In genomic region chr5:114206640-114207039, GRCh38 we compare ENCODE assay signal across 39 cellular contexts.
"Had no signal": no experiment of that assay in that cellular context is flagged by ENCODE, and none has a peak within 500 bp of the region (broad histone marks: within the 10 kb centered on the region; RNA-seq: fewer than 3 reads in every experiment).

No MANE protein-coding gene starts in this region.

- H3K4me3 Mint-ChIP-seq: activated B cell treated with CpG ODN at 0.5 μM for 24 hours; activated CD4-positive, alpha-beta memory T cell treated with anti-CD3 and anti-CD28 coated beads for 36 hours; activated CD4-positive, alpha-beta T cell treated with anti-CD3 and anti-CD28 coated beads, Interleukin-2, amount 10 ng/mL, durations not matched to agents 24 days and 14 days; activated CD8-positive, alpha-beta T cell treated with anti-CD3 and anti-CD28 coated beads for 36 hours; activated naive CD4-positive, alpha-beta T cell treated with anti-CD3 and anti-CD28 coated beads for 36 hours; activated naive CD8-positive, alpha-beta T cell treated with anti-CD3 and anti-CD28 coated beads for 36 hours; activated T-cell treated with anti-CD3 and anti-CD28 coated beads, Interleukin-2, amount 50 U/mL, for 4 hours; activated T-cell treated with anti-CD3 and anti-CD28 coated beads, Interleukin-2, amount 50 U/mL, for 72 hours; activated T-helper 1 cell treated with anti-CD3 and anti-CD28 coated beads, Interleukin-12 subunit alpha, Interleukin-12 subunit beta, Interleukin-2, Interleukin-4 antibody, amounts not matched to agents 30 ng/mL and 10 ng/mL and 1 ng/mL, durations not matched to agents 14 hours and 24 hours and 36 hours; activated T-helper 17 cell treated with anti-CD3 and anti-CD28 coated beads, Interleukin-2, amount 50 U/mL, for 72 hours; brain; central memory CD8-positive, alpha-beta T cell; T-helper 1 cell treated with Interleukin-12 subunit alpha and Interleukin-12 subunit beta and Interleukin-4 antibody, amounts not matched to agents 30 μg/mL and 1 μg/mL, for 36 hours; T-helper 2 cell treated with Interferon-gamma antibody and Interleukin-4, amounts not matched to agents 5 μg/mL and 100 μg/mL, for 36 hours had no signal

- H3K27ac Mint-ChIP-seq: activated B cell treated with CpG ODN at 0.5 μM for 24 hours; activated CD4-positive, alpha-beta memory T cell treated with anti-CD3 and anti-CD28 coated beads for 36 hours; activated CD4-positive, alpha-beta T cell treated with anti-CD3 and anti-CD28 coated beads, Interleukin-2, amount 10 ng/mL, durations not matched to agents 24 days and 14 days; activated CD8-positive, alpha-beta T cell treated with anti-CD3 and anti-CD28 coated beads for 36 hours; activated naive CD4-positive, alpha-beta T cell treated with anti-CD3 and anti-CD28 coated beads for 36 hours; activated naive CD4-positive, alpha-beta T cell treated with anti-CD3 and anti-CD28 coated beads, Interleukin-2, amount 50 U/mL, for 72 hours; activated naive CD8-positive, alpha-beta T cell treated with anti-CD3 and anti-CD28 coated beads for 36 hours; activated T-cell treated with anti-CD3 and anti-CD28 coated beads, Interleukin-2, amount 50 U/mL, for 72 hours; activated T-helper 1 cell treated with anti-CD3 and anti-CD28 coated beads, Interleukin-12 subunit alpha, Interleukin-12 subunit beta, Interleukin-2, Interleukin-4 antibody, amounts not matched to agents 30 ng/mL and 10 ng/mL and 1 ng/mL, durations not matched to agents 14 hours and 24 hours and 36 hours; activated T-helper 17 cell treated with anti-CD3 and anti-CD28 coated beads, Interleukin-2, amount 50 U/mL, for 72 hours; brain; T-helper 1 cell treated with Interleukin-12 subunit alpha and Interleukin-12 subunit beta and Interleukin-4 antibody, amounts not matched to agents 30 μg/mL and 1 μg/mL, for 36 hours; T-helper 2 cell treated with Interferon-gamma antibody and Interleukin-4, amounts not matched to agents 5 μg/mL and 100 μg/mL, for 36 hours had no signal

- H3K4me3 ChIP-seq: adrenal gland, cardiac muscle cell had no signal

- H3K27ac ChIP-seq: adrenal gland, cardiac muscle cell, VCaP had no signal

- H3K4me1 Mint-ChIP-seq: activated B cell treated with CpG ODN at 0.5 μM for 24 hours; activated CD4-positive, alpha-beta T cell treated with anti-CD3 and anti-CD28 coated beads, Interleukin-2, amount 10 ng/mL, durations not matched to agents 24 days and 14 days; activated naive CD8-positive, alpha-beta T cell treated with anti-CD3 and anti-CD28 coated beads for 36 hours; activated T-helper 17 cell treated with anti-CD3 and anti-CD28 coated beads, Interleukin-2, amount 50 U/mL, for 72 hours; central memory CD8-positive, alpha-beta T cell had no signal

- ATAC-seq: activated CD8-positive, alpha-beta T cell treated with anti-CD3 and anti-CD28 coated beads for 36 hours; activated naive CD4-positive, alpha-beta T cell treated with anti-CD3 and anti-CD28 coated beads, Interleukin-2, amount 50 U/mL, for 72 hours; activated T-cell treated with anti-CD3 and anti-CD28 coated beads, Interleukin-2, amount 50 U/mL, for 4 hours; activated T-cell treated with anti-CD3 and anti-CD28 coated beads, Interleukin-2, amount 50 U/mL, for 72 hours; activated T-helper 17 cell treated with anti-CD3 and anti-CD28 coated beads, Interleukin-2, amount 50 U/mL, for 72 hours had no signal

- FAIRE-seq: astrocyte, bronchial epithelial cell, TTC549 had no signal

- DNase-seq: activated B cell treated with CpG ODN at 0.5 μM for 24 hours; activated CD4-positive, alpha-beta memory T cell treated with anti-CD3 and anti-CD28 coated beads for 36 hours; activated CD4-positive, alpha-beta T cell treated with anti-CD3 and anti-CD28 coated beads for 4 hours; activated CD4-positive, alpha-beta T cell treated with anti-CD3 and anti-CD28 coated beads, Interleukin-2, amount 10 ng/mL, durations not matched to agents 24 days and 14 days; activated CD4-positive, alpha-beta T cell treated with anti-CD3 and anti-CD28 coated beads, Interleukin-2, amount 50 U/mL, for 1 hour; activated CD4-positive, alpha-beta T cell treated with anti-CD3 and anti-CD28 coated beads, Interleukin-2, amount 50 U/mL, for 4 hours; activated CD4-positive, CD25-positive, alpha-beta regulatory T cell treated with anti-CD3 and anti-CD28 coated beads, Interleukin-2, amount 50 U/mL, for 72 hours; activated CD8-positive, alpha-beta memory T cell treated with anti-CD3 and anti-CD28 coated beads, Interleukin-2, amount 50 U/mL, for 4 hours; activated CD8-positive, alpha-beta T cell treated with anti-CD3 and anti-CD28 coated beads for 36 hours; activated effector memory CD4-positive, alpha-beta T cell treated with anti-CD3 and anti-CD28 coated beads, Interleukin-2, amount 50 U/mL, for 16 hours; activated gamma-delta T cell treated with Interleukin-2 at 50 U/mL for 16 hours; activated naive CD4-positive, alpha-beta T cell; activated naive CD4-positive, alpha-beta T cell treated with anti-CD3 and anti-CD28 coated beads for 36 hours; activated naive CD4-positive, alpha-beta T cell treated with anti-CD3 and anti-CD28 coated beads, Interleukin-2, amount 50 U/mL, for 16 hours; activated naive CD8-positive, alpha-beta T cell treated with anti-CD3 and anti-CD28 coated beads for 36 hours; activated T-cell treated with anti-CD3 and anti-CD28 coated beads for 4 hours; activated T-cell treated with anti-CD3 and anti-CD28 coated beads, Interleukin-2, amount 50 U/mL, for 1 hour; activated T-cell treated with anti-CD3 and anti-CD28 coated beads, Interleukin-2, amount 50 U/mL, for 4 hours; activated T-cell treated with anti-CD3 and anti-CD28 coated beads, Interleukin-2, amount 50 U/mL, for 72 hours; adrenal gland; amniotic stem cell; aorta; caudate nucleus; cerebellar nuclear complex; T-helper 1 cell; T-helper 2 cell; T-helper 9 cell had no signal

- H3K9me3 Mint-ChIP-seq: activated B cell treated with CpG ODN at 0.5 μM for 24 hours; activated CD4-positive, alpha-beta T cell treated with anti-CD3 and anti-CD28 coated beads, Interleukin-2, amount 10 ng/mL, durations not matched to agents 24 days and 14 days; activated naive CD8-positive, alpha-beta T cell treated with anti-CD3 and anti-CD28 coated beads for 36 hours; activated T-helper 1 cell treated with anti-CD3 and anti-CD28 coated beads, Interleukin-12 subunit alpha, Interleukin-12 subunit beta, Interleukin-2, Interleukin-4 antibody, amounts not matched to agents 30 ng/mL and 10 ng/mL and 1 ng/mL, durations not matched to agents 14 hours and 24 hours and 36 hours; brain; T-helper 1 cell treated with Interleukin-12 subunit alpha and Interleukin-12 subunit beta and Interleukin-4 antibody, amounts not matched to agents 30 μg/mL and 1 μg/mL, for 36 hours; T-helper 2 cell treated with Interferon-gamma antibody and Interleukin-4, amounts not matched to agents 5 μg/mL and 100 μg/mL, for 36 hours had no signal

- H3K27me3 ChIP-seq: adrenal gland, cardiac muscle cell had no signal

- H3K36me3 Mint-ChIP-seq: activated CD4-positive, alpha-beta memory T cell treated with anti-CD3 and anti-CD28 coated beads for 36 hours; activated naive CD4-positive, alpha-beta T cell treated with anti-CD3 and anti-CD28 coated beads, Interleukin-2, amount 50 U/mL, for 72 hours; activated naive CD8-positive, alpha-beta T cell treated with anti-CD3 and anti-CD28 coated beads for 36 hours; brain had no signal

- H3K27me3 Mint-ChIP-seq: activated B cell treated with CpG ODN at 0.5 μM for 24 hours; activated CD4-positive, alpha-beta memory T cell treated with anti-CD3 and anti-CD28 coated beads for 36 hours; activated CD4-positive, alpha-beta T cell treated with anti-CD3 and anti-CD28 coated beads, Interleukin-2, amount 10 ng/mL, durations not matched to agents 24 days and 14 days; activated CD8-positive, alpha-beta T cell treated with anti-CD3 and anti-CD28 coated beads for 36 hours; activated naive CD8-positive, alpha-beta T cell treated with anti-CD3 and anti-CD28 coated beads for 36 hours; activated T-helper 17 cell treated with anti-CD3 and anti-CD28 coated beads, Interleukin-2, amount 50 U/mL, for 72 hours; central memory CD8-positive, alpha-beta T cell had no signal

- H3K4me1 ChIP-seq: adrenal gland had no signal

- H3K36me3 ChIP-seq: adrenal gland, cardiac muscle cell had no signal

- H3K9me3 ChIP-seq: adrenal gland had no signal
